ENCODE assay signal across 3 cellular contexts in the genomic region with DNA sequence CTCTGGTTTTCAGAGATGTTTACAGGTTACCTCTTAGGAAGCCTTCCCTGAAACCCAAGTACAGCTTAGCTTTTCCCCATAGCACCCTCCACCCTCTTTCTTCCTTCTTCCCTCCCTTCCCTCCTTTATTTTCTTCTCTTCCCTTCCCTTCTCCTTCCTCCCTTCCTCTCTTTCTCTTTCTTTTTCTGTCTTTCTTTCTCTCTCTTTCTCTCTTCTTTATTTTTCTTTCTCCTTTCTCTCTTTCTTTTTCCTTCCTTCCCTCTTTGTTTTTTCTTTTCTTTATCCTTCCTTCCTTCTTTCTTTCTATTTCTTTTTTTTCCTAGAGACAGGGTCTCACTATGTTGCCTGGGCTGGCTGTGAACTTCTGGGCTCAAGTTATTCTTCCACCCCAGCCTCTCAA.
TF ChIP-seq lines count a peak whose summit lies in the region.

No MANE protein-coding gene starts in this region.

TF ChIP-seq in A549, 52 proteins besides CTCF, POLR2A, EP300 and RAD21 (continued from another document):
- TF ChIP-seq FOSL2 (IDR thresholded peaks at IDR 0.05) (no peak), FOSL2 (CRISPR knock-in tag; IDR thresholded peaks at IDR 0.05) (no peak), RNF2 (IDR thresholded peaks at IDR 0.05; ENCODE audit: borderline replicate concordance, low read depth) (no peak), NPAS2 (CRISPR knock-in tag; IDR thresholded peaks at IDR 0.05; ENCODE audit: borderline replicate concordance) (no peak)
- TF ChIP-seq, protein P1, sequence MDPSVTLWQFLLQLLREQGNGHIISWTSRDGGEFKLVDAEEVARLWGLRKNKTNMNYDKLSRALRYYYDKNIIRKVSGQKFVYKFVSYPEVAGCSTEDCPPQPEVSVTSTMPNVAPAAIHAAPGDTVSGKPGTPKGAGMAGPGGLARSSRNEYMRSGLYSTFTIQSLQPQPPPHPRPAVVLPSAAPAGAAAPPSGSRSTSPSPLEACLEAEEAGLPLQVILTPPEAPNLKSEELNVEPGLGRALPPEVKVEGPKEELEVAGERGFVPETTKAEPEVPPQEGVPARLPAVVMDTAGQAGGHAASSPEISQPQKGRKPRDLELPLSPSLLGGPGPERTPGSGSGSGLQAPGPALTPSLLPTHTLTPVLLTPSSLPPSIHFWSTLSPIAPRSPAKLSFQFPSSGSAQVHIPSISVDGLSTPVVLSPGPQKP (IDR thresholded peaks at IDR 0.05; ENCODE audit: low read depth, low read length) = no peak
- TF ChIP-seq, protein P2, sequence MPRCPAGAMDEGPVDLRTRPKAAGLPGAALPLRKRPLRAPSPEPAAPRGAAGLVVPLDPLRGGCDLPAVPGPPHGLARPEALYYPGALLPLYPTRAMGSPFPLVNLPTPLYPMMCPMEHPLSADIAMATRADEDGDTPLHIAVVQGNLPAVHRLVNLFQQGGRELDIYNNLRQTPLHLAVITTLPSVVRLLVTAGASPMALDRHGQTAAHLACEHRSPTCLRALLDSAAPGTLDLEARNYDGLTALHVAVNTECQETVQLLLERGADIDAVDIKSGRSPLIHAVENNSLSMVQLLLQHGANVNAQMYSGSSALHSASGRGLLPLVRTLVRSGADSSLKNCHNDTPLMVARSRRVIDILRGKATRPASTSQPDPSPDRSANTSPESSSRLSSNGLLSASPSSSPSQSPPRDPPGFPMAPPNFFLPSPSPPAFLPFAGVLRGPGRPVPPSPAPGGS (IDR thresholded peaks at IDR 0.05) = no peak
- TF ChIP-seq, protein P3, sequence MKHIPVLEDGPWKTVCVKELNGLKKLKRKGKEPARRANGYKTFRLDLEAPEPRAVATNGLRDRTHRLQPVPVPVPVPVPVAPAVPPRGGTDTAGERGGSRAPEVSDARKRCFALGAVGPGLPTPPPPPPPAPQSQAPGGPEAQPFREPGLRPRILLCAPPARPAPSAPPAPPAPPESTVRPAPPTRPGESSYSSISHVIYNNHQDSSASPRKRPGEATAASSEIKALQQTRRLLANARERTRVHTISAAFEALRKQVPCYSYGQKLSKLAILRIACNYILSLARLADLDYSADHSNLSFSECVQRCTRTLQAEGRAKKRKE (CRISPR knock-in tag; IDR thresholded peaks at IDR 0.05; ENCODE audit: low read depth) = no peak

TF ChIP-seq in IMR-90, 13 proteins besides CTCF, POLR2A, EP300 and RAD21 (continued from another document):
- TF ChIP-seq MXI1 (IDR thresholded peaks at IDR 0.05; ENCODE audit: borderline replicate concordance, low read depth, low read length) (no peak), FOS (IDR thresholded peaks at IDR 0.05; ENCODE audit: low read depth, low read length) (no peak), MAFK (IDR thresholded peaks at IDR 0.05; ENCODE audit: low read depth, low read length) (no peak), RFX5 (IDR thresholded peaks at IDR 0.05; ENCODE audit: low read depth, low read length) (no peak), CHD1 (IDR thresholded peaks at IDR 0.05; ENCODE audit: low read depth, low read length) (no peak)

TF ChIP-seq in K562, 482 proteins besides CTCF, POLR2A, EP300 and RAD21 (continued from another document):
- TF ChIP-seq, protein P4, sequence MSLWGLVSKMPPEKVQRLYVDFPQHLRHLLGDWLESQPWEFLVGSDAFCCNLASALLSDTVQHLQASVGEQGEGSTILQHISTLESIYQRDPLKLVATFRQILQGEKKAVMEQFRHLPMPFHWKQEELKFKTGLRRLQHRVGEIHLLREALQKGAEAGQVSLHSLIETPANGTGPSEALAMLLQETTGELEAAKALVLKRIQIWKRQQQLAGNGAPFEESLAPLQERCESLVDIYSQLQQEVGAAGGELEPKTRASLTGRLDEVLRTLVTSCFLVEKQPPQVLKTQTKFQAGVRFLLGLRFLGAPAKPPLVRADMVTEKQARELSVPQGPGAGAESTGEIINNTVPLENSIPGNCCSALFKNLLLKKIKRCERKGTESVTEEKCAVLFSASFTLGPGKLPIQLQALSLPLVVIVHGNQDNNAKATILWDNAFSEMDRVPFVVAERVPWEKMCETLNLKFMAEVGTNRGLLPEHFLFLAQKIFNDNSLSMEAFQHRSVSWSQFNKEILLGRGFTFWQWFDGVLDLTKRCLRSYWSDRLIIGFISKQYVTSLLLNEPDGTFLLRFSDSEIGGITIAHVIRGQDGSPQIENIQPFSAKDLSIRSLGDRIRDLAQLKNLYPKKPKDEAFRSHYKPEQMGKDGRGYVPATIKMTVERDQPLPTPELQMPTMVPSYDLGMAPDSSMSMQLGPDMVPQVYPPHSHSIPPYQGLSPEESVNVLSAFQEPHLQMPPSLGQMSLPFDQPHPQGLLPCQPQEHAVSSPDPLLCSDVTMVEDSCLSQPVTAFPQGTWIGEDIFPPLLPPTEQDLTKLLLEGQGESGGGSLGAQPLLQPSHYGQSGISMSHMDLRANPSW (CRISPR knock-in tag; IDR thresholded peaks at IDR 0.05) = no peak
- no peak for TF ChIP-seq SNIP1 (IDR thresholded peaks at IDR 0.05; ENCODE audit: low read depth)
- TF ChIP-seq, protein P5, sequence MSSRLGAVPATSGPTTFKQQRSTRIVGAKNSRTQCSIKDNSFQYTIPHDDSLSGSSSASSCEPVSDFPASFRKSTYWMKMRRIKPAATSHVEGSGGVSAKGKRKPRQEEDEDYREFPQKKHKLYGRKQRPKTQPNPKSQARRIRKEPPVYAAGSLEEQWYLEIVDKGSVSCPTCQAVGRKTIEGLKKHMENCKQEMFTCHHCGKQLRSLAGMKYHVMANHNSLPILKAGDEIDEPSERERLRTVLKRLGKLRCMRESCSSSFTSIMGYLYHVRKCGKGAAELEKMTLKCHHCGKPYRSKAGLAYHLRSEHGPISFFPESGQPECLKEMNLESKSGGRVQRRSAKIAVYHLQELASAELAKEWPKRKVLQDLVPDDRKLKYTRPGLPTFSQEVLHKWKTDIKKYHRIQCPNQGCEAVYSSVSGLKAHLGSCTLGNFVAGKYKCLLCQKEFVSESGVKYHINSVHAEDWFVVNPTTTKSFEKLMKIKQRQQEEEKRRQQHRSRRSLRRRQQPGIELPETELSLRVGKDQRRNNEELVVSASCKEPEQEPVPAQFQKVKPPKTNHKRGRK (tag; IDR thresholded peaks at IDR 0.05) = peak; percentile 64; the same call in 1 of the 2 replicates
